ENCODE assay signal across 9 cellular contexts in the genomic region with DNA sequence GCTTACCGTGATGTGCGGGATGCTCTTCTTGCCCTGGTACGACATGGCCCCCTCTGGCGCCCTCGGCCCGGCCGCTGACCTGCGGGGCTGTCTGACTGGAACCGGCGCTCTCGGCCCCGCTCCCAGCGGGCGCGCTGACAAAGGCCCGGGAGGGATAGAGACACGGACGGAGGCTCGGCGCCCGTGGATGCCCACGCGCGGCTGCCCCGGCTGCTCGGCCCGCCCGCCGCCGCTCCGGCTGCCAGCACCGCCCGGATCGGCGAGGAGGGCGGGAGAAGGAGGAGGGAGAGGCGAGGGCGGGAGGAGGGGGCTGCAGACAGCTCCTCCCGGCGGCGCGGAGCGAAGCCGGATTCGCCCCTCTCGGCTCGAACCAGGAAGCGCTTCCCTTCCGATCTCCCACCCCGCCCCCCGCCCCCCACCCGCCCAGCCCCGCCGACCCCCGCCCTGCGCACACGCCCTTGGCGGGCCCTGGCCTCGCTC. TPM values are rescaled to one million over a fixed set of nuclear protein-coding genes. Genes with fewer than 3 reads are reported as not detected.
DNase-seq lines count a peak whose midpoint lies in the region; ATAC-seq and TF ChIP-seq lines count a peak whose summit lies in the region.
"Had no signal": no experiment of that assay in that cellular context is flagged by ENCODE, and none has a peak within 500 bp of the region (broad histone marks: within the 10 kb centered on the region; RNA-seq: fewer than 3 reads in every experiment).

No MANE protein-coding gene starts in this region.

- no peak for TF ChIP-seq CTCF in endothelial cell (IDR thresholded peaks at IDR 0.05; ENCODE audit: unreplicated experiment)
- TF ChIP-seq CTCF in osteoblast (IDR thresholded peaks at IDR 0.05; ENCODE audit: extremely low read depth, low read depth, low read length): no peak

- H3K4me2 ChIP-seq in osteoblast (ENCODE audit: insufficient read depth, low read length): no peak overlapping the region

- peaks cover 10% of the 10 kb centered on the region for H3K36me3 Mint-ChIP-seq in endothelial cell (ENCODE audit: low read depth, unreplicated experiment)
- peaks cover 3% of the 10 kb centered on the region for H3K36me3 Mint-ChIP-seq in effector memory CD8-positive, alpha-beta T cell (ENCODE audit: insufficient read depth)

- no peaks in the 10 kb centered on the region for H3K4me1 ChIP-seq in osteoblast (ENCODE audit: insufficient read depth, low read length)

- peaks cover 21% of the 10 kb centered on the region for H3K27me3 Mint-ChIP-seq in endothelial cell (ENCODE audit: unreplicated experiment)
- H3K27me3 Mint-ChIP-seq in effector memory CD8-positive, alpha-beta T cell: peaks cover 66 to 79% of the 10 kb centered on the region in 2 donors

- H3K9me3 ChIP-seq in osteoblast (ENCODE audit: low read depth, low read length): no peaks in the 10 kb centered on the region

- no peaks in the 10 kb centered on the region for H3K9me3 Mint-ChIP-seq in endothelial cell (ENCODE audit: unreplicated experiment)
- no peaks in the 10 kb centered on the region for H3K9me3 Mint-ChIP-seq in effector memory CD8-positive, alpha-beta T cell

- H3K27ac Mint-ChIP-seq in endothelial cell (ENCODE audit: unreplicated experiment): no peak overlapping the region
- H3K27ac Mint-ChIP-seq in effector memory CD8-positive, alpha-beta T cell: no peak overlapping the region

- ATAC-seq in GM18519 (IDR thresholded peaks at IDR 0.05; ENCODE audit: low FRiP score, unreplicated experiment): no peak
- no peak for ATAC-seq in effector memory CD8-positive, alpha-beta T cell (replicated peaks)
- ATAC-seq in HG03175 (IDR thresholded peaks at IDR 0.05; ENCODE audit: unreplicated experiment): no peak

- peaks cover 24% of the 10 kb centered on the region for H3K4me1 Mint-ChIP-seq in endothelial cell (ENCODE audit: unreplicated experiment)
- peaks cover 0 to 4% of the 10 kb centered on the region in 2 donors for H3K4me1 Mint-ChIP-seq in effector memory CD8-positive, alpha-beta T cell (ENCODE audit: low read depth in 2 of 2)

- H3K36me3 ChIP-seq in osteoblast (ENCODE audit: insufficient read depth, low read length): no peaks in the 10 kb centered on the region

- H3K79me2 ChIP-seq in osteoblast (ENCODE audit: insufficient read depth, low read length): no peaks in the 10 kb centered on the region

- H2AFZ ChIP-seq in osteoblast (ENCODE audit: low read length): no peak overlapping the region

- H3K27ac ChIP-seq in osteoblast (ENCODE audit: low read depth, low read length): no peak overlapping the region

- peak; percentile 85 for DNase-seq in COLO668 (lab: John Stamatoyannopoulos, UW; ENCODE audit: unreplicated experiment)
- DNase-seq in NCI-H2171 (lab: John Stamatoyannopoulos, UW): peak; percentile 47
- DNase-seq in endothelial cell (ENCODE audit: low spot score): peak; percentile 53
- DNase-seq in osteoblast (ENCODE audit: insufficient read length, low spot score, missing footprints): peak; percentile 71
- DNase-seq in effector memory CD8-positive, alpha-beta T cell: no peak
- no peak for DNase-seq in activated CD4-positive, alpha-beta T cell treated with anti-CD3 and anti-CD28 coated beads for 1 hour
- DNase-seq: stimulated activated CD4-positive, alpha-beta T cell treated with anti-CD3 and anti-CD28 coated beads, Interleukin-4, amount 100 ng/mL, for 4 hours had no signal

- H3K4me3 Mint-ChIP-seq in endothelial cell (ENCODE audit: unreplicated experiment): no peak overlapping the region
- no peak overlapping the region for H3K4me3 Mint-ChIP-seq in effector memory CD8-positive, alpha-beta T cell

- no peaks in the 10 kb centered on the region for H4K20me1 ChIP-seq in osteoblast (ENCODE audit: insufficient read depth, low read length)

- peaks cover 47% of the 10 kb centered on the region for H3K27me3 ChIP-seq in osteoblast (ENCODE audit: insufficient read depth, low read length)

- H3K4me3 ChIP-seq in osteoblast (ENCODE audit: insufficient read depth, low read length): no peak overlapping the region

RNA-seq across cellular contexts. Expression of a gene that starts 4.6 kb away (rescaled TPM):
- total RNA-seq in endothelial cell (ENCODE audit: unreplicated experiment) (71.2 TPM), osteoblast (under 0.01 TPM in 2 replicates)

Comparison
In these comparisons a context has a peak if more than half of its experiments do, and no peak if none do; other contexts are left out.
1. DNase-seq: peak in COLO668 (single experiment), NCI-H2171 (single experiment), endothelial cell (single experiment) and osteoblast (single experiment); none in effector memory CD8-positive, alpha-beta T cell (0 of 3) and activated CD4-positive, alpha-beta T cell treated with anti-CD3 and anti-CD28 coated beads for 1 hour (single experiment).
2. RNA of a gene that starts 4.6 kb away (total RNA-seq): 71.2 TPM in endothelial cell (single experiment); under 0.01 TPM in osteoblast; every median in the first group is over 10 times any median in the second.